Comparison of ENCODE assay signal across 16 cellular contexts in the genomic region with DNA sequence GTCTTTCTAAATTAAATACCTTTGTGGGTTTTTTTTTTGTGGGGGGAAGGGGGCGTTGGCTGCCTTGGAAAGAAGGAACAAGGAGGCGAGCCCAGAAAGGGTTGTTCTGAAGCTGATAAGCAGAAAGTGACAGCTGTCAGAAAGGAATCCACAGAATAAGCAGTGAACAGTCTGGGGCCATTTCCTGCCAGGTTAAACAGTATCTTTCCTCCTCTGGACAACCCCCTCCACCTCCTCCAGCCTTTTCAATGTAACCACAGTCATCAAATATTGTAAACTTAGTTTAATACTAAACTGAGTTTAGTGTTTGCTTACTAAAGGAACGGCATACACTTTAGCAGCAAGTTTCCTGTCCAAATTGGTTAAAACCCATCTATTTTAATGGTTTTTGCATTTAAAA.
DNase-seq lines count a peak whose midpoint lies in the region; ATAC-seq and TF ChIP-seq lines count a peak whose summit lies in the region.
"Had no signal": no experiment of that assay in that cellular context is flagged by ENCODE, and none has a peak within 500 bp of the region (broad histone marks: within the 10 kb centered on the region; RNA-seq: fewer than 3 reads in every experiment).

No MANE protein-coding gene starts in this region.

- H3K4me1 ChIP-seq in HUES48 (ENCODE audit: control insufficient read depth, insufficient read depth, low read length) (peaks cover 7% of the 10 kb centered on the region), upper lobe of right lung (no peaks in the 10 kb centered on the region), ovary (ENCODE audit: insufficient read depth) (no peaks in the 10 kb centered on the region)
- H3K4me1 ChIP-seq: HAP-1 had no signal

- peak overlapping the region in 4 of 6 donors; percentile 22 to 66 (median 46) for H3K27ac Mint-ChIP-seq in naive B cell

- intact Hi-C loops in upper lobe of right lung (cut with DNase I), result no loop called here
- intact Hi-C loops in ovary (cut with DNase I), result no loop called here

- H3K9me3 Mint-ChIP-seq in naive B cell, result peaks cover 6 to 20% (median 9%) of the 10 kb centered on the region in 7 donors

- peak; percentile 85 for DNase-seq in kidney glomerular epithelial cell (lab: John Stamatoyannopoulos, UW)
- no peak for DNase-seq in naive B cell
- no peak for DNase-seq in upper lobe of right lung
- no peak for DNase-seq in 8988T
- DNase-seq in ovary, result no peak
- DNase-seq in NCI-H146 treated with DMSO at 0.1 percent for 48 hours (lab: John Stamatoyannopoulos, UW; ENCODE audit: unreplicated experiment), result no peak
- DNase-seq: COR-L47, DMS53, NCI-H146, NCI-H2107, NCI-H748 treated with DMSO at 0.1 percent for 48 hours, SHP77 had no signal

- TF ChIP-seq CTCF in upper lobe of right lung (IDR thresholded peaks at IDR 0.05) (no peak), ovary (IDR thresholded peaks at IDR 0.05) (no peak)

- TF ChIP-seq POLR2A in ovary (IDR thresholded peaks at IDR 0.05), result no peak

- no peak overlapping the region for H3K4me3 Mint-ChIP-seq in naive B cell

- peaks cover 36 to 68% (median 53%) of the 10 kb centered on the region in 3 donors for H3K4me1 Mint-ChIP-seq in naive B cell

- no peak for TF ChIP-seq EP300 in ovary (IDR thresholded peaks at IDR 0.05)

- WGBS in ovary, 3 donors, result 82 to 90% (median 88%) methylated on average over 3 of the region's 3 CpGs

- ATAC-seq in naive B cell (ENCODE audit: low read depth in 2 of 2) (no peak), upper lobe of right lung (peak; percentile 18)
- ATAC-seq: K562 had no signal

- peaks cover 23 to 27% of the 10 kb centered on the region in 2 donors for H3K36me3 Mint-ChIP-seq in naive B cell

- no peaks in the 10 kb centered on the region for H3K27me3 Mint-ChIP-seq in naive B cell

- H3K9ac ChIP-seq in HUES48 (ENCODE audit: low read depth, low read length), result no peak overlapping the region

- H3K27ac ChIP-seq in HUES48 (ENCODE audit: low read depth, low read length) (peak overlapping the region; percentile 26), upper lobe of right lung (no peak overlapping the region), ovary (no peak overlapping the region)
- H3K27ac ChIP-seq: C4-2B had no signal

- H3K4me3 ChIP-seq in HUES48 (ENCODE audit: low read depth, low read length) (no peak overlapping the region), upper lobe of right lung (no peak overlapping the region), ovary (no peak overlapping the region)
- H3K4me3 ChIP-seq: HAP-1, K562 had no signal

- H3K9me3 ChIP-seq in HUES48 (ENCODE audit: control insufficient read depth, insufficient read depth, low read length) (no peaks in the 10 kb centered on the region), upper lobe of right lung (no peaks in the 10 kb centered on the region), ovary (no peaks in the 10 kb centered on the region)

- H3K36me3 ChIP-seq in HUES48 (ENCODE audit: control insufficient read depth, insufficient read depth, low read length) (no peaks in the 10 kb centered on the region; the same call in 1 of the 2 replicates), upper lobe of right lung (no peaks in the 10 kb centered on the region), ovary (no peaks in the 10 kb centered on the region)
- H3K36me3 ChIP-seq: HAP-1 had no signal

- no peaks in the 10 kb centered on the region for H3K27me3 ChIP-seq in HUES48 (ENCODE audit: control insufficient read depth, insufficient read depth, low read length)
- no peaks in the 10 kb centered on the region for H3K27me3 ChIP-seq in upper lobe of right lung
- no peaks in the 10 kb centered on the region for H3K27me3 ChIP-seq in ovary
